ENCODE assay signal across 20 cellular contexts in genomic region chr5:124252094-124252750, GRCh38.
DNase-seq lines count a peak whose midpoint lies in the region; ATAC-seq and TF ChIP-seq lines count a peak whose summit lies in the region.
"Had no signal": no experiment of that assay in that cellular context is flagged by ENCODE, and none has a peak within 500 bp of the region (broad histone marks: within the 10 kb centered on the region; RNA-seq: fewer than 3 reads in every experiment).

No MANE protein-coding gene starts in this region.

- H3K36me3 ChIP-seq in neuron (ENCODE audit: insufficient read depth, low read length) = no peaks in the 10 kb centered on the region
- no peaks in the 10 kb centered on the region for H3K36me3 ChIP-seq in tibial artery
- H3K36me3 ChIP-seq: colonic mucosa, pancreas, SJSA1, thoracic aorta had no signal

- no peak for TF ChIP-seq CTCF in tibial artery (IDR thresholded peaks at IDR 0.05)

- H3K9me3 ChIP-seq in neuron (ENCODE audit: low read length) = peaks cover 2% of the 10 kb centered on the region
- no peaks in the 10 kb centered on the region for H3K9me3 ChIP-seq in tibial artery
- H3K9me3 ChIP-seq: colonic mucosa, pancreas, thoracic aorta had no signal

- intact Hi-C loops in tibial artery (cut with DNase I; ENCODE audit: low total_unique reads) = no loop called here

- H3K27me3 ChIP-seq in neuron (ENCODE audit: insufficient read depth, low read length) (no peaks in the 10 kb centered on the region), tibial artery (no peaks in the 10 kb centered on the region)
- H3K27me3 ChIP-seq: colonic mucosa, pancreas, SJSA1 had no signal

- peaks cover 29% of the 10 kb centered on the region for H3K4me1 ChIP-seq in neuron (ENCODE audit: insufficient read depth, low read length)
- peaks cover 0 to 3% (median 0%) of the 10 kb centered on the region in 4 donors for H3K4me1 ChIP-seq in tibial artery
- H3K4me1 ChIP-seq: colonic mucosa, SJSA1 had no signal

- no peak for ATAC-seq in HG03097 (IDR thresholded peaks at IDR 0.05; ENCODE audit: low FRiP score, unreplicated experiment)
- ATAC-seq: activated CD8-positive, alpha-beta memory T cell treated with anti-CD3 and anti-CD28 coated beads, Interleukin-2, amount 10 ng/mL, durations not matched to agents 7 days and 5 days; activated naive CD4-positive, alpha-beta T cell treated with anti-CD3 and anti-CD28 coated beads, Interleukin-2, amount 50 U/mL, for 72 hours; esophagus mucosa; pancreas had no signal

- no peak overlapping the region for H3K27ac ChIP-seq in tibial artery
- H3K27ac ChIP-seq: colonic mucosa, pancreas, SJSA1, thoracic aorta, VCaP had no signal

- peak; percentile 22 to 58 (median 26) for DNase-seq in NCI-H1417 (lab: John Stamatoyannopoulos, UW)
- DNase-seq in NCI-H1417 treated with DMSO at 0.1 percent for 48 hours (lab: John Stamatoyannopoulos, UW) = no peak
- peak; percentile 90 for DNase-seq in NCI-H748 (lab: John Stamatoyannopoulos, UW; ENCODE audit: unreplicated experiment)
- DNase-seq in dedifferentiated amniotic fluid mesenchymal stem cell (ENCODE audit: extremely low spot score) = peak; percentile 46
- no peak for DNase-seq in NCI-H526 treated with DMSO at 0.1 percent for 48 hours (lab: John Stamatoyannopoulos, UW)
- no peak for DNase-seq in tibial artery
- DNase-seq: 8988T; activated CD8-positive, alpha-beta memory T cell treated with anti-CD3 and anti-CD28 coated beads, Interleukin-2, amount 10 ng/mL, durations not matched to agents 7 days and 5 days; CD4-positive, alpha-beta T cell; colonic mucosa; H9; Kasumi-1; pancreas had no signal

- peak overlapping the region; percentile 16 for H2AFZ ChIP-seq in neuron (ENCODE audit: low read depth, low read length)

- no peak overlapping the region for H3K4me3 ChIP-seq in neuron (ENCODE audit: low read length)
- H3K4me3 ChIP-seq in tibial artery = no peak overlapping the region
- H3K4me3 ChIP-seq: colonic mucosa, pancreas, SJSA1, thoracic aorta had no signal

Comparison
In these comparisons a context has a peak if more than half of its experiments do, and no peak if none do; other contexts are left out.
1. DNase-seq: peak in NCI-H1417 (3 of 3), NCI-H748 (single experiment) and dedifferentiated amniotic fluid mesenchymal stem cell (single experiment); none in NCI-H1417 treated with DMSO at 0.1 percent for 48 hours (single experiment), NCI-H526 treated with DMSO at 0.1 percent for 48 hours (single experiment) and tibial artery (0 of 2).